ENCODE assay signal across 8 cellular contexts in the genomic region with DNA sequence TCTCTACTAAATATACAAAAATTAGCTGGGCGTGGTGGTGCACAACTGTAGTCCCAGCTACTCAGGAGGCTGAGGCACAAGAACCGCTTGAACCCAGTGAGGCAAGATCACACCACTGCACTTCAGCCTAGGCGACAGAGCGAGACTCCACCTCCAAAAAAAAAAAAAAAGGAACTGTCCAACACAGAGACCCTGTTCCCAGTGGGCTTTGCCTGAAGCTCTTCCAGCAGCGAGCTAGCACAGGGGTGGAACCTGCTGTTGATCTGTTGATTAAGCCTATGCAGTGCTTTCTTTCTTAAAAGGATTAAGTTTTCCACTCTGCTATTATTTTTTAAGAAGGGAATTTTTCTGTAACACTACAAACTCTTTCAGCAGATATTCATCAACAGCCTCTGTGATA.
"Had no signal": no experiment of that assay in that cellular context is flagged by ENCODE, and none has a peak within 500 bp of the region (broad histone marks: within the 10 kb centered on the region; RNA-seq: fewer than 3 reads in every experiment).

No MANE protein-coding gene starts in this region.

- H3K27ac ChIP-seq: KMS-11 had no signal

- ATAC-seq: HCT116 had no signal

- H3K9me3 ChIP-seq: HAP-1 had no signal

- H3K4me2 ChIP-seq: KMS-11 had no signal

- DNase-seq: GOT3, H7, IMR-90, Karpas-422, KBM-7 had no signal

- H3K4me1 ChIP-seq: HAP-1 had no signal

- H3K4me3 ChIP-seq: HAP-1 had no signal

- H3K9ac ChIP-seq: KMS-11 had no signal

- H3K36me3 ChIP-seq: HAP-1 had no signal
